In genomic region chr1:116494745-116495144, GRCh38 we compare ENCODE assay signal across 19 cellular contexts.
DNase-seq lines count a peak whose midpoint lies in the region; ATAC-seq, FAIRE-seq and TF ChIP-seq lines count a peak whose summit lies in the region.
"Had no signal": no experiment of that assay in that cellular context is flagged by ENCODE, and none has a peak within 500 bp of the region (broad histone marks: within the 10 kb centered on the region; RNA-seq: fewer than 3 reads in every experiment).

No MANE protein-coding gene starts in this region.

- peaks cover 43% of the 10 kb centered on the region for H3K4me1 ChIP-seq in GM23248 (ENCODE audit: insufficient read depth)
- peaks cover 95% of the 10 kb centered on the region for H3K4me1 ChIP-seq in HepG2 (ENCODE audit: insufficient read depth, low read length)
- H3K4me1 ChIP-seq in osteoblast (ENCODE audit: insufficient read depth, low read length), result peaks cover 30% of the 10 kb centered on the region

- FAIRE-seq in HepG2 (lab: Jason Lieb, UNC), result peak; percentile 28
- FAIRE-seq: HTR-8/SVneo, islet of Langerhans had no signal

- H3K27me3 ChIP-seq in GM23248 (replicated peaks; ENCODE audit: insufficient read depth) (no peaks in the 10 kb centered on the region), HepG2 (ENCODE audit: control insufficient read depth in 1 of 2, insufficient read depth in 2 of 2, low read length in 2 of 2) (no peaks in the 10 kb centered on the region), osteoblast (ENCODE audit: insufficient read depth, low read length) (no peaks in the 10 kb centered on the region)
- H3K27me3 ChIP-seq: sigmoid colon had no signal

- H3K9ac ChIP-seq in GM23248, result no peak overlapping the region
- peak overlapping the region; percentile 65 for H3K9ac ChIP-seq in HepG2 (ENCODE audit: insufficient read depth, low read depth, low read length)

- H3K4me3 Mint-ChIP-seq in brain, result peak overlapping the region in 1 of 5 experiments; percentile 33
- H3K4me3 Mint-ChIP-seq in activated CD4-positive, alpha-beta T cell treated with anti-CD3 and anti-CD28 coated beads for 36 hours, result no peak overlapping the region

- peak in 1 of 2 experiments; percentile 26; a peak in 1 of 4 replicates for TF ChIP-seq POLR2A in HepG2 (IDR thresholded peaks at IDR 0.05; ENCODE audit: insufficient read depth in 1 of 2, low read depth in 2 of 2, low read length in 2 of 2)

- 95 to 100% methylated on average over 2 of the region's 2 CpGs for WGBS in GM23248 (ENCODE audit: low coverage in 1 of 2, low lambda C conversion rate in 2 of 2, missing lambda C conversion rate in 2 of 2), 2 experiments
- WGBS in HepG2 (ENCODE audit: low lambda C conversion rate), result 3% methylated on average over 2 of the region's 2 CpGs

- CTCF ChIA-PET in HepG2 (lab: Yijun Ruan, JAX; ENCODE audit: low intra/inter-chr PET ratio, low total read pairs), result interaction anchor here (0.8 kb wide), 1 partner anchor 9 kb away, joined by 5 read pairs; no protein-coding TSS in a partner anchor
- CTCF ChIA-PET in activated CD4-positive, alpha-beta T cell treated with anti-CD3 and anti-CD28 coated beads for 36 hours (lab: Charles Lee), result interaction anchor here (0.7 to 13.7 kb wide), 4 partner anchors 9 to 1673 kb away, joined by 3 to 153 read pairs (median 10); no protein-coding TSS in a partner anchor

- no peaks in the 10 kb centered on the region for H3K36me3 Mint-ChIP-seq in brain
- H3K36me3 Mint-ChIP-seq in activated CD4-positive, alpha-beta T cell treated with anti-CD3 and anti-CD28 coated beads for 36 hours (ENCODE audit: low read depth), result no peaks in the 10 kb centered on the region

- peak; percentile 52 for ATAC-seq in HepG2
- ATAC-seq in activated CD4-positive, alpha-beta T cell treated with anti-CD3 and anti-CD28 coated beads for 36 hours, result no peak
- ATAC-seq: stimulated activated naive CD8-positive, alpha-beta T cell treated with anti-CD3 and anti-CD28 coated beads, Interleukin-15, Interleukin-2, amounts not matched to agents 100 U/mL and 50 U/mL, for 24 hours had no signal

- no peak overlapping the region for H3K4me3 ChIP-seq in GM23248
- H3K4me3 ChIP-seq in HepG2 (replicated peaks in 1 of 3; ENCODE audit: insufficient read depth in 1 of 3, low read depth in 2 of 3, low read length in 3 of 3), result peak overlapping the region in 2 of 3 experiments; percentile 9 to 48; a peak in 3 of 6 replicates
- H3K4me3 ChIP-seq in osteoblast (ENCODE audit: insufficient read depth, low read length), result no peak overlapping the region
- H3K4me3 ChIP-seq: sigmoid colon had no signal

- H3K9me3 ChIP-seq in GM23248 (ENCODE audit: low read depth) (no peaks in the 10 kb centered on the region), HepG2 (ENCODE audit: low read length) (no peaks in the 10 kb centered on the region), osteoblast (ENCODE audit: low read depth, low read length) (no peaks in the 10 kb centered on the region)
- H3K9me3 ChIP-seq: sigmoid colon had no signal

- peaks cover 4% of the 10 kb centered on the region for H3K27me3 Mint-ChIP-seq in brain
- no peaks in the 10 kb centered on the region for H3K27me3 Mint-ChIP-seq in activated CD4-positive, alpha-beta T cell treated with anti-CD3 and anti-CD28 coated beads for 36 hours

- no peaks in the 10 kb centered on the region for H3K9me2 ChIP-seq in GM23248 (ENCODE audit: insufficient read depth)

- H2AFZ ChIP-seq in GM23248, result peak overlapping the region; percentile 67
- H2AFZ ChIP-seq in HepG2 (ENCODE audit: low read length), result no peak overlapping the region
- H2AFZ ChIP-seq in osteoblast (ENCODE audit: low read length), result peak overlapping the region; percentile 73

- intact Hi-C loops in HepG2 (cut with micrococcal nuclease; ENCODE audit: unreplicated experiment), result no loop called here
- intact Hi-C loops in activated CD4-positive, alpha-beta T cell treated with anti-CD3 and anti-CD28 coated beads for 36 hours (cut with DNase I, micrococcal nuclease), result loop anchor here in 1 of 2 experiments (10.0 kb wide), 1 partner anchor 690 kb away; no protein-coding TSS in a partner anchor

- H3K79me2 ChIP-seq in GM23248 (ENCODE audit: insufficient read depth), result no peaks in the 10 kb centered on the region
- peaks cover 39% of the 10 kb centered on the region for H3K79me2 ChIP-seq in HepG2 (ENCODE audit: insufficient read depth, low read length)
- no peaks in the 10 kb centered on the region for H3K79me2 ChIP-seq in osteoblast (ENCODE audit: insufficient read depth, low read length)

- 0 out of 4 replicates have a peak, but pooled peaks of 1 of the 2 experiments have one; percentile 10 for TF ChIP-seq EP300 in HepG2 (IDR thresholded peaks at IDR 0.05; ENCODE audit: low read depth in 2 of 2, low read length in 2 of 2)
- TF ChIP-seq EP300 in HepG2 (CRISPR knock-in tag; IDR thresholded peaks at IDR 0.05; ENCODE audit: borderline replicate concordance), result no peak

- POLR2A ChIA-PET in HepG2 (lab: Yijun Ruan, JAX), result interaction anchor here (0.9 to 6.5 kb wide), 15 partner anchors 9 to 384 kb away, joined by 3 to 65 read pairs (median 5); partner anchors contain the start of genes ATP1A1 and MAB21L3
- POLR2A ChIA-PET in activated CD4-positive, alpha-beta T cell treated with anti-CD3 and anti-CD28 coated beads for 36 hours (lab: Charles Lee), result interaction anchor here (0.7 kb wide), 1 partner anchor 183 kb away, joined by 8 read pairs; no protein-coding TSS in a partner anchor

- in situ Hi-C loops in GM23248 (cut with MboI) (loop anchor here (25.0 kb wide), 1 partner anchor 682 kb away; no protein-coding TSS in a partner anchor), HepG2 (cut with HindIII; ENCODE audit: extremely low pct_ligation_motif_present, low pct_unique_long_range_greater_than_20kb) (loop anchor here (5.0 kb wide), 1 partner anchor 347 kb away; no protein-coding TSS in a partner anchor)

- H4K20me1 ChIP-seq in GM23248 (ENCODE audit: insufficient read depth), result no peaks in the 10 kb centered on the region
- H4K20me1 ChIP-seq in HepG2 (ENCODE audit: insufficient read depth, low read length), result no peaks in the 10 kb centered on the region
- H4K20me1 ChIP-seq in osteoblast (ENCODE audit: insufficient read depth, low read length), result no peaks in the 10 kb centered on the region

- peak overlapping the region; percentile 35; the same call in 1 of the 2 replicates for H3K27ac ChIP-seq in GM23248
- peak overlapping the region; percentile 84 for H3K27ac ChIP-seq in HepG2 (ENCODE audit: extremely low read length, insufficient read depth, low read length)
- no peak overlapping the region for H3K27ac ChIP-seq in osteoblast (ENCODE audit: low read depth, low read length)

- DNase-seq in GM23248 (peak; percentile 45), HepG2 (ENCODE audit: low spot score) (peak; percentile 58), osteoblast (ENCODE audit: insufficient read length, low spot score, missing footprints) (no peak), HK-2 (ENCODE audit: unreplicated experiment) (no peak), T1000 (lab: John Stamatoyannopoulos, UW) (no peak), NCI-H748 treated with DMSO at 0.1 percent for 48 hours (lab: John Stamatoyannopoulos, UW) (no peak)
- DNase-seq in activated CD4-positive, alpha-beta T cell treated with anti-CD3 and anti-CD28 coated beads for 36 hours, result no peak
- DNase-seq: activated gamma-delta T cell treated with Interleukin-2 at 50 U/mL for 16 hours; activated T-cell treated with anti-CD3 and anti-CD28 coated beads for 4 hours; amygdala; NCI-H1105; NCI-H2081 treated with DMSO at 0.1 percent for 48 hours; NCI-H524; occipital lobe; sigmoid colon; stimulated activated naive CD8-positive, alpha-beta T cell treated with anti-CD3 and anti-CD28 coated beads, Interleukin-15, Interleukin-2, amounts not matched to agents 100 U/mL and 50 U/mL, for 24 hours had no signal

- H3K4me1 Mint-ChIP-seq in brain, result peaks cover 62% of the 10 kb centered on the region
- H3K4me1 Mint-ChIP-seq in activated CD4-positive, alpha-beta T cell treated with anti-CD3 and anti-CD28 coated beads for 36 hours, result peaks cover 7% of the 10 kb centered on the region

- no peak for TF ChIP-seq RAD21 in HepG2 (CRISPR knock-in tag; IDR thresholded peaks at IDR 0.05)

- H3K9me3 Mint-ChIP-seq in brain, result no peaks in the 10 kb centered on the region
- no peaks in the 10 kb centered on the region for H3K9me3 Mint-ChIP-seq in activated CD4-positive, alpha-beta T cell treated with anti-CD3 and anti-CD28 coated beads for 36 hours (ENCODE audit: low read depth)

- no TSS peak for BruUV-seq in HepG2 (replicated peaks; lab: Mats Ljungman, UMichigan)

- H3K36me3 ChIP-seq in GM23248 (ENCODE audit: low read depth) (no peaks in the 10 kb centered on the region), HepG2 (replicated peaks in 1 of 2; ENCODE audit: control insufficient read depth in 1 of 2, insufficient read depth in 2 of 2, low read length in 2 of 2) (peaks cover 2 to 6% of the 10 kb centered on the region in 2 experiments; a peak in 3 of 5 replicates), osteoblast (ENCODE audit: insufficient read depth, low read length) (no peaks in the 10 kb centered on the region)
- H3K36me3 ChIP-seq: sigmoid colon had no signal

- H3K4me2 ChIP-seq in GM23248 (ENCODE audit: unreplicated experiment) (no peak overlapping the region), HepG2 (ENCODE audit: low read depth, low read length) (peak overlapping the region; percentile 67), osteoblast (ENCODE audit: insufficient read depth, low read length) (no peak overlapping the region)

- peaks cover 4% of the 10 kb centered on the region; the same call in 1 of the 2 replicates for H3F3A ChIP-seq in GM23248 (ENCODE audit: insufficient read depth)

- TF ChIP-seq CTCF in brain (conservative IDR thresholded peaks at IDR 0.05) (no peak), HepG2 (CRISPR knock-in tag; IDR thresholded peaks at IDR 0.05) (no peak), osteoblast (IDR thresholded peaks at IDR 0.05; ENCODE audit: extremely low read depth, low read depth, low read length) (no peak)

- H3K27ac Mint-ChIP-seq in brain, result peak overlapping the region in 4 of 5 experiments; percentile 7 to 68 (median 60)
- H3K27ac Mint-ChIP-seq in activated CD4-positive, alpha-beta T cell treated with anti-CD3 and anti-CD28 coated beads for 36 hours, result no peak overlapping the region

TF ChIP-seq in HepG2, 621 proteins besides CTCF, POLR2A, EP300 and RAD21 (continues in another document):
- peak; percentile 28; the same call in 1 of the 2 replicates for TF ChIP-seq HNF4G (IDR thresholded peaks at IDR 0.05; ENCODE audit: borderline replicate concordance, low read depth, low read length)
- TF ChIP-seq HNF4G (CRISPR knock-in tag; IDR thresholded peaks at IDR 0.05; ENCODE audit: borderline replicate concordance, low read depth), result no peak
- no peak for TF ChIP-seq CREB1 (IDR thresholded peaks at IDR 0.05)
- no peak for TF ChIP-seq CREB1 (CRISPR knock-in tag; IDR thresholded peaks at IDR 0.05)

Comparison
In these comparisons a context has a peak if more than half of its experiments do, and no peak if none do; other contexts are left out.
1. DNase-seq: peak in GM23248 (single experiment) and HepG2 (single experiment); none in osteoblast (single experiment), HK-2 (single experiment), activated CD4-positive, alpha-beta T cell treated with anti-CD3 and anti-CD28 coated beads for 36 hours (single experiment), T1000 (single experiment) and NCI-H748 treated with DMSO at 0.1 percent for 48 hours (single experiment).
2. H3K4me3 ChIP-seq: peak in HepG2 (2 of 3); none in GM23248 (single experiment) and osteoblast (single experiment).